In genomic region chr6:68776382-68776781, GRCh38 we compare ENCODE assay signal across 23 cellular contexts.
"Had no signal": no experiment of that assay in that cellular context is flagged by ENCODE, and none has a peak within 500 bp of the region (broad histone marks: within the 10 kb centered on the region; RNA-seq: fewer than 3 reads in every experiment).

No MANE protein-coding gene starts in this region.

- H3K9me3 ChIP-seq: left ventricle myocardium inferior, neutrophil, ovary, psoas muscle, suprapubic skin, vagina had no signal

- H3K27ac ChIP-seq: cardiac muscle cell, foreskin keratinocyte, neutrophil, ovary, psoas muscle, suprapubic skin, vagina had no signal

- H3K27me3 ChIP-seq: cardiac muscle cell, foreskin keratinocyte, neutrophil, ovary, suprapubic skin, vagina had no signal

- H3K4me3 ChIP-seq: cardiac muscle cell, left ventricle myocardium inferior, ovary, psoas muscle, suprapubic skin, vagina had no signal

- ATAC-seq: activated T-cell treated with anti-CD3 and anti-CD28 coated beads, Interleukin-2, amount 50 U/mL, for 4 hours; foreskin keratinocyte; natural killer cell treated with Interleukin-12 subunit alpha and Interleukin-12 subunit beta and Interleukin-15 and Interleukin-18, amount 100 ng/mL, for 72 hours; psoas muscle; T-helper 17 cell had no signal

- DNase-seq: activated CD4-positive, alpha-beta T cell treated with anti-CD3 and anti-CD28 coated beads for 4 hours; activated CD4-positive, alpha-beta T cell treated with anti-CD3 and anti-CD28 coated beads, Interleukin-2, amount 50 U/mL, for 48 hours; activated CD4-positive, CD25-positive, alpha-beta regulatory T cell; activated CD8-positive, alpha-beta memory T cell treated with anti-CD3 and anti-CD28 coated beads, Interleukin-2, amount 50 U/mL, for 48 hours; activated naive CD4-positive, alpha-beta T cell treated with anti-CD3 and anti-CD28 coated beads for 36 hours; activated naive CD8-positive, alpha-beta T cell treated with anti-CD3 and anti-CD28 coated beads, Interleukin-2, amount 10 ng/mL, durations not matched to agents 7 days and 5 days; activated T-cell treated with anti-CD3 and anti-CD28 coated beads, Interleukin-2, amount 50 U/mL, for 4 hours; amniotic stem cell; dermis blood vessel endothelial cell; effector memory CD4-positive, alpha-beta T cell; foreskin keratinocyte; kidney glomerular epithelial cell; left ventricle myocardium inferior; ovary; psoas muscle; right cardiac atrium; stimulated activated CD4-positive, alpha-beta T cell treated with anti-CD3 and anti-CD28 coated beads, Interleukin-12 subunit alpha, Interleukin-12 subunit beta, amount 100 ng/mL, for 4 hours; T-helper 17 cell had no signal

- H3K36me3 ChIP-seq: cardiac muscle cell, left ventricle myocardium inferior, neutrophil, ovary, suprapubic skin, vagina had no signal

- H3K4me1 ChIP-seq: foreskin keratinocyte, left ventricle myocardium inferior, psoas muscle, suprapubic skin, vagina had no signal
